ENCODE assay signal across 1 cellular context in the genomic region with DNA sequence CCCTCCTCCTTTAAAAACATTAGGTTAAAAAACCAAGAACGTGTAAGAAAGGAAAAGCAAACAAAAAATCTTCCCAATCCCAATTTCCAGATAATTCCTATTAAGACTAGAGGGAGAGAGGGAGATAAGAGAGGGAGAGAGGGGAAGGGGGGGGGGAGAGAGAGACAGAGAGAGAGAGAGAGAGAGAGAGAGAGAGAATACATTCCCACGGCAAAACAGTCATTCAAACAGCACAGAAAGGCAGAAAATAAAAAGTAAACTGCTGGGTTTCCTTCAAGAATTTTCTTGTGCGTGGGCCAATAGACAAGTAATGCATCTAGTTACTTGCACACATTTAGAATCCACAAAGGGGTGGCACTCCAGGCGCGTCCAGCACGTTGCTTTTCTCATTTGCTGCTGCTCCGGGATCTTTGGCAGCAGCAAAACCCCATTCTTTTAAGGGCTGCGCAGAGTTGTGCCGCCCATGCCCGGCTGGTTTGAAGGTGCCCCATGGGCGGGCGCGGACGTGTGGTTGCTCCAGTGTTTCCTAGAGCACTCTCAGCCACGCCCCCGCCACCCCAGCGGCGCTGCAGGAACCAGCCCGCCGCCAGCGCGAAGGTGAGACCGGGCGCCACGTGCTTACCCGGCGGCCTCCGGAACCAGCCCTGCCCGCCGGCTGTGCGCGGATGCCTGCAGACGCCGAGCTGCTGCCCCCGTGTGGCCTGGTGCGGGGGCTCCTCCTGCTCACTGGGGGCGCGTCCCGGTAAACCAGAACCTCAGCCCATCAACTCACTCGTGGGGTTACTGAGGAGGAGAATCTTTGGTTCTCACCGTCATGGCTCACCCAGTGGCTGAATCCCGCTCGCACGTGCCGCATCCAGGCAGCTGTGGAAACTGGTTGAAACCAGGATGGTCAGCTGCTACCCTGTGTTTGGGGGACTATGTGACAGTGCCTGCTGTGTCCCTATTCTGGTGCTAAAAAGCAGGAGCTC.
A peak's percentile ranks its signal among the peaks of the same experiment; 100 is the strongest.
TF ChIP-seq lines count a peak whose summit lies in the region.

No MANE protein-coding gene starts in this region.

TF ChIP-seq in HCT116, 20 proteins besides CTCF, POLR2A, EP300 and RAD21 (continued from another document):
- no peak for TF ChIP-seq SIN3A (IDR thresholded peaks at IDR 0.05; ENCODE audit: low read depth)
- TF ChIP-seq, protein P1, sequence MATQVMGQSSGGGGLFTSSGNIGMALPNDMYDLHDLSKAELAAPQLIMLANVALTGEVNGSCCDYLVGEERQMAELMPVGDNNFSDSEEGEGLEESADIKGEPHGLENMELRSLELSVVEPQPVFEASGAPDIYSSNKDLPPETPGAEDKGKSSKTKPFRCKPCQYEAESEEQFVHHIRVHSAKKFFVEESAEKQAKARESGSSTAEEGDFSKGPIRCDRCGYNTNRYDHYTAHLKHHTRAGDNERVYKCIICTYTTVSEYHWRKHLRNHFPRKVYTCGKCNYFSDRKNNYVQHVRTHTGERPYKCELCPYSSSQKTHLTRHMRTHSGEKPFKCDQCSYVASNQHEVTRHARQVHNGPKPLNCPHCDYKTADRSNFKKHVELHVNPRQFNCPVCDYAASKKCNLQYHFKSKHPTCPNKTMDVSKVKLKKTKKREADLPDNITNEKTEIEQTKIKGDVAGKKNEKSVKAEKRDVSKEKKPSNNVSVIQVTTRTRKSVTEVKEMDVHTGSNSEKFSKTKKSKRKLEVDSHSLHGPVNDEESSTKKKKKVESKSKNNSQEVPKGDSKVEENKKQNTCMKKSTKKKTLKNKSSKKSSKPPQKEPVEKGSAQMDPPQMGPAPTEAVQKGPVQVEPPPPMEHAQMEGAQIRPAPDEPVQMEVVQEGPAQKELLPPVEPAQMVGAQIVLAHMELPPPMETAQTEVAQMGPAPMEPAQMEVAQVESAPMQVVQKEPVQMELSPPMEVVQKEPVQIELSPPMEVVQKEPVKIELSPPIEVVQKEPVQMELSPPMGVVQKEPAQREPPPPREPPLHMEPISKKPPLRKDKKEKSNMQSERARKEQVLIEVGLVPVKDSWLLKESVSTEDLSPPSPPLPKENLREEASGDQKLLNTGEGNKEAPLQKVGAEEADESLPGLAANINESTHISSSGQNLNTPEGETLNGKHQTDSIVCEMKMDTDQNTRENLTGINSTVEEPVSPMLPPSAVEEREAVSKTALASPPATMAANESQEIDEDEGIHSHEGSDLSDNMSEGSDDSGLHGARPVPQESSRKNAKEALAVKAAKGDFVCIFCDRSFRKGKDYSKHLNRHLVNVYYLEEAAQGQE (IDR thresholded peaks at IDR 0.05; ENCODE audit: low read depth): no peak
- peak; percentile 40 for TF ChIP-seq TCF7L2 (IDR thresholded peaks at IDR 0.05; ENCODE audit: borderline replicate concordance, extremely low read depth, insufficient read depth, insufficient read length)
- TF ChIP-seq, protein P2, sequence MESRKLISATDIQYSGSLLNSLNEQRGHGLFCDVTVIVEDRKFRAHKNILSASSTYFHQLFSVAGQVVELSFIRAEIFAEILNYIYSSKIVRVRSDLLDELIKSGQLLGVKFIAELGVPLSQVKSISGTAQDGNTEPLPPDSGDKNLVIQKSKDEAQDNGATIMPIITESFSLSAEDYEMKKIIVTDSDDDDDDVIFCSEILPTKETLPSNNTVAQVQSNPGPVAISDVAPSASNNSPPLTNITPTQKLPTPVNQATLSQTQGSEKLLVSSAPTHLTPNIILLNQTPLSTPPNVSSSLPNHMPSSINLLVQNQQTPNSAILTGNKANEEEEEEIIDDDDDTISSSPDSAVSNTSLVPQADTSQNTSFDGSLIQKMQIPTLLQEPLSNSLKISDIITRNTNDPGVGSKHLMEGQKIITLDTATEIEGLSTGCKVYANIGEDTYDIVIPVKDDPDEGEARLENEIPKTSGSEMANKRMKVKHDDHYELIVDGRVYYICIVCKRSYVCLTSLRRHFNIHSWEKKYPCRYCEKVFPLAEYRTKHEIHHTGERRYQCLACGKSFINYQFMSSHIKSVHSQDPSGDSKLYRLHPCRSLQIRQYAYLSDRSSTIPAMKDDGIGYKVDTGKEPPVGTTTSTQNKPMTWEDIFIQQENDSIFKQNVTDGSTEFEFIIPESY (IDR thresholded peaks at IDR 0.05; ENCODE audit: extremely low read depth, insufficient replicate concordance, low read length): no peak
- TF ChIP-seq SRF (IDR thresholded peaks at IDR 0.05; ENCODE audit: low read depth): no peak
- TF ChIP-seq EZH2 (IDR thresholded peaks at IDR 0.05): no peak
- no peak for TF ChIP-seq FOSL1 (IDR thresholded peaks at IDR 0.05; ENCODE audit: low read depth)
